ENCODE assay signal across 1 cellular context in genomic region chr6:33314515-33314942, GRCh38.
TF ChIP-seq lines count a peak whose summit lies in the region.

No MANE protein-coding gene starts in this region.

TF ChIP-seq in K562, 482 proteins besides CTCF, POLR2A, EP300 and RAD21 (continued from another document and continues in another):
- no peak for TF ChIP-seq CUX1 (CRISPR knock-in tag; IDR thresholded peaks at IDR 0.05)
- TF ChIP-seq WHSC1 (IDR thresholded peaks at IDR 0.05; ENCODE audit: low read length), result no peak
- no peak for TF ChIP-seq SFPQ (IDR thresholded peaks at IDR 0.05; ENCODE audit: low read depth, low read length)
- TF ChIP-seq ZNF24 (IDR thresholded peaks at IDR 0.05), result no peak
- TF ChIP-seq TBP (optimal IDR thresholded peaks at IDR 0.05; ENCODE audit: low read depth, low read length), result no peak
- no peak for TF ChIP-seq ZNF23 (CRISPR knock-in tag; IDR thresholded peaks at IDR 0.05)
- TF ChIP-seq MXI1 (IDR thresholded peaks at IDR 0.05; ENCODE audit: low read depth, low read length), result peak; percentile 90
- TF ChIP-seq L3MBTL2 (IDR thresholded peaks at IDR 0.05), result no peak
- no peak for TF ChIP-seq ZC3H11A (IDR thresholded peaks at IDR 0.05; ENCODE audit: low read depth, low read length)
- peak; percentile 77 for TF ChIP-seq FOXJ3 (CRISPR knock-in tag; IDR thresholded peaks at IDR 0.05)
- no peak for TF ChIP-seq CHD4 (IDR thresholded peaks at IDR 0.05; ENCODE audit: insufficient read depth, insufficient replicate concordance, low read depth, low read length, poor library complexity, severe bottlenecking)
- no peak for TF ChIP-seq ZHX1 (conservative IDR thresholded peaks at IDR 0.05; ENCODE audit: low read length)
- no peak for TF ChIP-seq ZNF449 (CRISPR knock-in tag; IDR thresholded peaks at IDR 0.05)
- 0 out of 2 replicates have a peak, but pooled peaks have one; percentile 57 for TF ChIP-seq AFF4 (CRISPR knock-in tag; IDR thresholded peaks at IDR 0.05)
- peak; percentile 18 for TF ChIP-seq E2F8 (IDR thresholded peaks at IDR 0.05; ENCODE audit: low read depth, partially characterized antibody)
- TF ChIP-seq MCM7 (IDR thresholded peaks at IDR 0.05), result no peak
- TF ChIP-seq AFF1 (IDR thresholded peaks at IDR 0.05; ENCODE audit: low read depth in 1 of 2, partially characterized antibody in 2 of 2), result peak in 1 of 2 experiments; percentile 24
- TF ChIP-seq ATF3 (IDR thresholded peaks at IDR 0.05), result no peak
- peak; percentile 50; the same call in 1 of the 2 replicates for TF ChIP-seq ATF3 (CRISPR knock-in tag; conservative IDR thresholded peaks at IDR 0.05)
- peak; percentile 15 for TF ChIP-seq TAF1 (IDR thresholded peaks at IDR 0.05; ENCODE audit: control insufficient read depth, extremely low read depth, insufficient read depth, low read length, severe bottlenecking)
- TF ChIP-seq TEAD2 (tag; IDR thresholded peaks at IDR 0.05), result no peak
- TF ChIP-seq ZNF311 (CRISPR knock-in tag; IDR thresholded peaks at IDR 0.05), result no peak
- TF ChIP-seq GTF2A2 (tag; IDR thresholded peaks at IDR 0.05), result no peak
- no peak for TF ChIP-seq SIX5 (IDR thresholded peaks at IDR 0.05; ENCODE audit: borderline replicate concordance in 1 of 2, insufficient read depth in 1 of 2, low read depth in 1 of 2, low read length in 2 of 2)
- peak; percentile 42; the same call in 1 of the 2 replicates for TF ChIP-seq BHLHE40 (IDR thresholded peaks at IDR 0.05; ENCODE audit: low read length)
- no peak for TF ChIP-seq HNRNPUL1 (IDR thresholded peaks at IDR 0.05; ENCODE audit: low read length)
- no peak for TF ChIP-seq XRCC4 (IDR thresholded peaks at IDR 0.05; ENCODE audit: extremely low read depth, insufficient read depth, insufficient read length)
- no peak for TF ChIP-seq ZBTB12 (CRISPR knock-in tag; IDR thresholded peaks at IDR 0.05)
- no peak for TF ChIP-seq ERF (CRISPR knock-in tag; IDR thresholded peaks at IDR 0.05)
